ENCODE assay signal across 10 cellular contexts in the genomic region with DNA sequence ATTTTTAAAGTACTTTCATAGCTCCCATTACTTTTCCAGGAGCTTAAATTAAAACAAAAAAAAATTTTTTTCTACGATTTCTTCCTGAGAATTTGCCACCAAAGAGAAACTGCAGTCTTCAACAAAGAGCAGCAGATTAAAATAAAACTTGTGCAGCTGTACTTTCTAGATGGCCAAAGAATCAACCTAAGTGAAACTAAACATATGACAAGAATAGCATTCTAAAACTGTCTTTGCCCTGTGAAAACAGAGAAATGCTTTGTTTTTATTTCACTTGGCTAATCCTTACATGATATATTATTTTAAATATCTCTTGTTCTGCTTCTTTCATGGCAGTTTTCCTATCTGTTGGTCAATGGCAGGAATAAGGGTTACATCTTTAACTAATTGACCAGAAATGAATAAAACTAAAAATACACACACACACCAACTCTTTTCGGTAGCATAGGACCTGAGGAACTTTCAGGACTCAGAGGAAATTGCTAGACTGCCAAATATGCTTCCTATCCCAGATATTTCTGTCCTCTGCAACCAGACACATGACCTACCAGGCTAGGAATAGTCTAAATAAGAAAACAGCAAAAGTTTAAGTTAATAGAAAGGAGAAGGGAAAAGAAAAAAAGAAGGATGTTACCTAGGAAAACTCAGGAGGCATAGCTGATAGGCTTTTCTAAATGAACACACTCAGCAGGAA.
A peak's percentile ranks its signal among the peaks of the same experiment; 100 is the strongest.
DNase-seq lines count a peak whose midpoint lies in the region; ATAC-seq and TF ChIP-seq lines count a peak whose summit lies in the region.
"Had no signal": no experiment of that assay in that cellular context is flagged by ENCODE, and none has a peak within 500 bp of the region (broad histone marks: within the 10 kb centered on the region; RNA-seq: fewer than 3 reads in every experiment).

No MANE protein-coding gene starts in this region.

- H3K36me3 ChIP-seq in breast epithelium: no peaks in the 10 kb centered on the region

- peak overlapping the region; percentile 36 to 51 for H3K27ac ChIP-seq in breast epithelium

- H3K4me1 ChIP-seq in breast epithelium: no peaks in the 10 kb centered on the region

- ATAC-seq in GM18861 (IDR thresholded peaks at IDR 0.05; ENCODE audit: unreplicated experiment) (peak; percentile 38), HG02973 (IDR thresholded peaks at IDR 0.05; ENCODE audit: unreplicated experiment) (peak; percentile 37)

- no peak for DNase-seq in breast epithelium (ENCODE audit: low spot score in 2 of 2)
- DNase-seq in pons (ENCODE audit: low spot score): peak; percentile 72
- DNase-seq in NCI-H345 (lab: John Stamatoyannopoulos, UW): no peak
- DNase-seq in activated CD8-positive, alpha-beta memory T cell treated with anti-CD3 and anti-CD28 coated beads, Interleukin-2, amount 50 U/mL, for 48 hours: no peak
- no peak for DNase-seq in GF-D8 (lab: John Stamatoyannopoulos, UW)
- DNase-seq in occipital lobe (lab: John Stamatoyannopoulos, UW): no peak
- DNase-seq: NCI-H187; stimulated activated CD4-positive, alpha-beta T cell treated with anti-CD3 and anti-CD28 coated beads, Interleukin-2, amount 100 ng/mL, for 48 hours had no signal

- no peak overlapping the region for H3K4me3 ChIP-seq in breast epithelium

- intact Hi-C loops in breast epithelium (cut with DNase I; ENCODE audit: low total_unique reads): no loop called here

- peaks cover 0 to 6% of the 10 kb centered on the region in 2 donors for H3K9me3 ChIP-seq in breast epithelium

- TF ChIP-seq CTCF in breast epithelium (IDR thresholded peaks at IDR 0.05): no peak

- no peaks in the 10 kb centered on the region for H3K27me3 ChIP-seq in breast epithelium

- no peak for TF ChIP-seq POLR2A in breast epithelium (IDR thresholded peaks at IDR 0.05)
